In the genomic region with DNA sequence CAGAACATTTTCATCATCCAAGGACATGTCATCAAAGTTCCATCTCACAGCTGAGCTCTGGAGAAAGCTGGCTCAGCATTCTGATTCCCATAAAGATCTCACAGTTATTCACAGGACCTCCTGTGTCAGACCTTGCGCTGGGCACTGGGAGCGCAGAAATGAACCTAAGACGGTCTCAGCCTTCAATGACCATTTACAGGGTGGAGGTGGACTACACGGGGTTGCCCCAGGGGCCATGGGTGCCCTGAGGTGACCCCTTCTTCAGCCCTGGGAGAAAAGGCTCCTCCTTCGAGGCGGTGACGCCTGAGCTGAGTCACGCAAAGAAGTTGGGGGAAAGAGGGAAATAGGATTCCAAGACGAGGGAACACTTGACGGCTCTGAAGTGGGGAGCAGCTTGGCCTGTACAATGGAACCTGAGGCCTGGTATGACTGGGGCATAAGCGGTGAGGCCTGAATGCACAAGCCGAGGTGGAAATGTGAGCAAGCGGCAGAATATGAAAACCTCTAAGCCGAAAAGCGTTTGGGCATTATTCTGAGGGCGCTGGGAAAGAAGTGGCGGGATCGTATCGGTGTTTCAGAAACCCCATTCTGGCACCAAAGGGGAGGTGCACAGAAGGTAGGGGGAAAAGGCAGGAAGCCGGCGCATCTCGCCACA, we compare ENCODE assay signal across 8 cellular contexts. TPM values are rescaled to one million over a fixed set of nuclear protein-coding genes. Genes with fewer than 3 reads are reported as not detected.
DNase-seq lines count a peak whose midpoint lies in the region; ATAC-seq and TF ChIP-seq lines count a peak whose summit lies in the region.

No MANE protein-coding gene starts in this region.

- peaks cover 13% of the 10 kb centered on the region for H3K4me1 ChIP-seq in muscle layer of colon (ENCODE audit: insufficient read depth, low read length)

- peaks cover 36% of the 10 kb centered on the region for H3K36me3 ChIP-seq in WERI-Rb-1
- H3K36me3 ChIP-seq in muscle layer of colon (ENCODE audit: insufficient read depth, low read length), result peaks cover 27% of the 10 kb centered on the region

- peak; percentile 2 for ATAC-seq in esophagus mucosa

- H3K9me3 ChIP-seq in WERI-Rb-1 (ENCODE audit: severe bottlenecking) (no peaks in the 10 kb centered on the region), muscle layer of colon (ENCODE audit: low read length) (no peaks in the 10 kb centered on the region)

- H3K4me3 ChIP-seq in WERI-Rb-1 (ENCODE audit: low read depth, low read length), result peak overlapping the region; percentile 96
- peak overlapping the region; percentile 79 to 96 for H3K4me3 ChIP-seq in muscle layer of colon (ENCODE audit: low read depth in 1 of 2, low read length in 2 of 2)

- H3K27ac ChIP-seq in WERI-Rb-1 (peak overlapping the region; percentile 88), muscle layer of colon (ENCODE audit: low read depth, low read length) (peak overlapping the region; percentile 83)

- no peak for TF ChIP-seq CTCF in WERI-Rb-1 (IDR thresholded peaks at IDR 0.05; ENCODE audit: low read depth, low read length)

- H3K9ac ChIP-seq in muscle layer of colon (ENCODE audit: low read length), result peak overlapping the region; percentile 39

- peak; percentile 30 for DNase-seq in NCI-H1105 treated with DMSO at 0.1 percent for 48 hours (lab: John Stamatoyannopoulos, UW)
- DNase-seq in NCI-H1105 (lab: John Stamatoyannopoulos, UW), result no peak
- peak; percentile 67 for DNase-seq in HT-29 (ENCODE audit: low spot score)
- DNase-seq in WERI-Rb-1, result peak; percentile 77
- peak; percentile 58 for DNase-seq in ureter (ENCODE audit: low spot score)
- no peak for DNase-seq in 8988T

- H3K27me3 ChIP-seq in WERI-Rb-1 (ENCODE audit: insufficient read depth, low read depth, severe bottlenecking), result no peaks in the 10 kb centered on the region
- H3K27me3 ChIP-seq in muscle layer of colon (ENCODE audit: control insufficient read depth in 1 of 2, insufficient read depth in 2 of 2, low read length in 2 of 2), result no peaks in the 10 kb centered on the region

RNA-seq across cellular contexts. Expression of a gene that starts 0.8 kb away (rescaled TPM):
- total RNA-seq in HT-29 (2014; rRNA removed; shearing (Covaris generic)), result 32.5 and 32.9 TPM in 2 replicates
- total RNA-seq in esophagus mucosa, result 14.3 TPM
- 39.4 TPM for total RNA-seq in ureter

RNA-seq across cellular contexts. Expression of a gene that starts 39.0 kb away (rescaled TPM):
- total RNA-seq in HT-29 (2014; rRNA removed; shearing (Covaris generic)), result 19.5 and 20.1 TPM in 2 replicates
- total RNA-seq in esophagus mucosa (5.7 TPM), ureter (1.1 TPM)

RNA-seq across cellular contexts. Expression of a gene that starts 39.2 kb away (rescaled TPM):
- total RNA-seq in HT-29 (2014; rRNA removed; shearing (Covaris generic)), result 16.6 and 25.1 TPM in 2 replicates
- total RNA-seq in esophagus mucosa (38.1 TPM), ureter (50.8 TPM)

Comparison
In these comparisons a context has a peak if more than half of its experiments do, and no peak if none do; other contexts are left out.
1. DNase-seq: peak in NCI-H1105 treated with DMSO at 0.1 percent for 48 hours (single experiment), HT-29 (single experiment), WERI-Rb-1 (single experiment) and ureter (single experiment); none in NCI-H1105 (single experiment) and 8988T (single experiment).